ENCODE assay signal across 1 cellular context in the genomic region with DNA sequence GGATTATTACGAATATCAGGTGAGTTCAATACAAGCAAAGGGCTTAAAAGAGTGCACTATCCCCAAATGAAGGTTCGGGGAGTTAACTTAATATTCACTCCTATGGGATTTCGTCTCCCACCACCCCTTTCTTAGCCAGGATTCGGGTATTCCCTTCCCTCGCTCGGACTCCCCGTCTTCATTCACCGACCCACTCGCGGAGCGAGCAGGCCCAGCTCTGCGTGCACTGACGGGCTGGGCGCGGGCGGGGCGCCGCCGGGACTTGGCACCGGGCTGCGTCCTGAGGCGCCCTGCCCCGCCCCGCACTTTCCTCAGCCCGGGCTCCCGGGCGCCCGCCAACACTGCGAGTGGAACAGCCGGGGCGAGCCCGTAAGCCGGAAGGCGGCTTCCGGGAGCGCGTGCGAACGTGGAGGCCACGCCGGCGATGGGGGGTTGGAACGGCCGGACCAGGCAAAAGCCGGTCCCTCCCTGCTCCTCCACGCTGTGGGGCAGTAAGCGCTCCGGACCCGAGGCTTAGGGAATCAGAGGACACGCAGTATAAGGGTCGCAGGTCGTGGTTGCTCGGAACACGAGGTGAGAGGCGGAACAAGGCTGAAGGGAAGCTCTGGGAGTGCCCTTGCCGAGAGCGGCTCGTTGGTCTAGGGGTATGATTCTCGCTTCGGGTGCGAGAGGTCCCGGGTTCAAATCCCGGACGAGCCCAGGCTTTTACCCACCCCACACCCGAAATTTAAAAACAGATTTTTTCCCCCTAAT.
A peak's percentile ranks its signal among the peaks of the same experiment; 100 is the strongest.
TF ChIP-seq lines count a peak whose summit lies in the region.

No MANE protein-coding gene starts in this region.

TF ChIP-seq in K562, 482 proteins besides CTCF, POLR2A, EP300 and RAD21 (continued from another document and continues in another):
- TF ChIP-seq CUX1 (CRISPR knock-in tag; IDR thresholded peaks at IDR 0.05), result no peak
- TF ChIP-seq ZNF143 (CRISPR knock-in tag; IDR thresholded peaks at IDR 0.05), result no peak
- TF ChIP-seq HDAC8 (tag; IDR thresholded peaks at IDR 0.05), result peak; percentile 57; the same call in 1 of the 2 replicates
- no peak for TF ChIP-seq TSC22D4 (tag; IDR thresholded peaks at IDR 0.05)
- TF ChIP-seq DMBX1 (CRISPR knock-in tag; IDR thresholded peaks at IDR 0.05; ENCODE audit: borderline replicate concordance), result peak; percentile 86
- peak; percentile 91; the same call in 1 of the 2 replicates for TF ChIP-seq AFF4 (CRISPR knock-in tag; IDR thresholded peaks at IDR 0.05)
- TF ChIP-seq, protein P1, sequence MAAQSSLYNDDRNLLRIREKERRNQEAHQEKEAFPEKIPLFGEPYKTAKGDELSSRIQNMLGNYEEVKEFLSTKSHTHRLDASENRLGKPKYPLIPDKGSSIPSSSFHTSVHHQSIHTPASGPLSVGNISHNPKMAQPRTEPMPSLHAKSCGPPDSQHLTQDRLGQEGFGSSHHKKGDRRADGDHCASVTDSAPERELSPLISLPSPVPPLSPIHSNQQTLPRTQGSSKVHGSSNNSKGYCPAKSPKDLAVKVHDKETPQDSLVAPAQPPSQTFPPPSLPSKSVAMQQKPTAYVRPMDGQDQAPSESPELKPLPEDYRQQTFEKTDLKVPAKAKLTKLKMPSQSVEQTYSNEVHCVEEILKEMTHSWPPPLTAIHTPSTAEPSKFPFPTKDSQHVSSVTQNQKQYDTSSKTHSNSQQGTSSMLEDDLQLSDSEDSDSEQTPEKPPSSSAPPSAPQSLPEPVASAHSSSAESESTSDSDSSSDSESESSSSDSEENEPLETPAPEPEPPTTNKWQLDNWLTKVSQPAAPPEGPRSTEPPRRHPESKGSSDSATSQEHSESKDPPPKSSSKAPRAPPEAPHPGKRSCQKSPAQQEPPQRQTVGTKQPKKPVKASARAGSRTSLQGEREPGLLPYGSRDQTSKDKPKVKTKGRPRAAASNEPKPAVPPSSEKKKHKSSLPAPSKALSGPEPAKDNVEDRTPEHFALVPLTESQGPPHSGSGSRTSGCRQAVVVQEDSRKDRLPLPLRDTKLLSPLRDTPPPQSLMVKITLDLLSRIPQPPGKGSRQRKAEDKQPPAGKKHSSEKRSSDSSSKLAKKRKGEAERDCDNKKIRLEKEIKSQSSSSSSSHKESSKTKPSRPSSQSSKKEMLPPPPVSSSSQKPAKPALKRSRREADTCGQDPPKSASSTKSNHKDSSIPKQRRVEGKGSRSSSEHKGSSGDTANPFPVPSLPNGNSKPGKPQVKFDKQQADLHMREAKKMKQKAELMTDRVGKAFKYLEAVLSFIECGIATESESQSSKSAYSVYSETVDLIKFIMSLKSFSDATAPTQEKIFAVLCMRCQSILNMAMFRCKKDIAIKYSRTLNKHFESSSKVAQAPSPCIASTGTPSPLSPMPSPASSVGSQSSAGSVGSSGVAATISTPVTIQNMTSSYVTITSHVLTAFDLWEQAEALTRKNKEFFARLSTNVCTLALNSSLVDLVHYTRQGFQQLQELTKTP (IDR thresholded peaks at IDR 0.05; ENCODE audit: low read depth in 1 of 2, partially characterized antibody in 2 of 2), result peak in 1 of 2 experiments; percentile 87
- peak; percentile 98 for TF ChIP-seq POLR2G (IDR thresholded peaks at IDR 0.05; ENCODE audit: low read depth, low read length)
- no peak for TF ChIP-seq TAF9B (IDR thresholded peaks at IDR 0.05; ENCODE audit: partially characterized antibody)
- TF ChIP-seq CREB5 (CRISPR knock-in tag; IDR thresholded peaks at IDR 0.05), result no peak
- TF ChIP-seq ETV5 (CRISPR knock-in tag; IDR thresholded peaks at IDR 0.05; ENCODE audit: low read depth), result peak; percentile 99
- peak; percentile 72; the same call in 1 of the 2 replicates for TF ChIP-seq KLF6 (CRISPR knock-in tag; IDR thresholded peaks at IDR 0.05; ENCODE audit: borderline replicate concordance)
- no peak for TF ChIP-seq ZNF785 (CRISPR knock-in tag; IDR thresholded peaks at IDR 0.05)
- TF ChIP-seq ELF2 (CRISPR knock-in tag; IDR thresholded peaks at IDR 0.05), result peak; percentile 94
- peak; percentile 21 to 71; a peak in 2 of 4 replicates for TF ChIP-seq FOXK2 (conservative IDR thresholded peaks at IDR 0.05 in 1 of 2, IDR thresholded peaks at IDR 0.05 in 1 of 2; ENCODE audit: low read depth in 2 of 2)
- peak; percentile 69; the same call in 1 of the 2 replicates for TF ChIP-seq ZNF764 (CRISPR knock-in tag; IDR thresholded peaks at IDR 0.05; ENCODE audit: low read depth)
- TF ChIP-seq L3MBTL2 (IDR thresholded peaks at IDR 0.05), result peak; percentile 96
- no peak for TF ChIP-seq ID3 (CRISPR knock-in tag; IDR thresholded peaks at IDR 0.05)
- peak; percentile 87 for TF ChIP-seq ID3 (tag; IDR thresholded peaks at IDR 0.05)
- no peak for TF ChIP-seq TCF7L2 (IDR thresholded peaks at IDR 0.05; ENCODE audit: low read depth, low read length)
- peak; percentile 75; the same call in 1 of the 2 replicates for TF ChIP-seq RFX5 (IDR thresholded peaks at IDR 0.05; ENCODE audit: low read depth, low read length)
- no peak for TF ChIP-seq ZNF316 (IDR thresholded peaks at IDR 0.05)
- TF ChIP-seq DNMT1 (IDR thresholded peaks at IDR 0.05), result peak; percentile 45; the same call in 1 of the 2 replicates
- TF ChIP-seq PCBP2 (IDR thresholded peaks at IDR 0.05; ENCODE audit: low read depth, low read length, poor library complexity, severe bottlenecking), result no peak
- TF ChIP-seq, protein P2, sequence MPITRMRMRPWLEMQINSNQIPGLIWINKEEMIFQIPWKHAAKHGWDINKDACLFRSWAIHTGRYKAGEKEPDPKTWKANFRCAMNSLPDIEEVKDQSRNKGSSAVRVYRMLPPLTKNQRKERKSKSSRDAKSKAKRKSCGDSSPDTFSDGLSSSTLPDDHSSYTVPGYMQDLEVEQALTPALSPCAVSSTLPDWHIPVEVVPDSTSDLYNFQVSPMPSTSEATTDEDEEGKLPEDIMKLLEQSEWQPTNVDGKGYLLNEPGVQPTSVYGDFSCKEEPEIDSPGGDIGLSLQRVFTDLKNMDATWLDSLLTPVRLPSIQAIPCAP (CRISPR knock-in tag; IDR thresholded peaks at IDR 0.05; ENCODE audit: borderline replicate concordance), result no peak; the same call in 1 of the 2 replicates
- TF ChIP-seq BRD4 (IDR thresholded peaks at IDR 0.05), result peak; percentile 96
- TF ChIP-seq MAX (CRISPR knock-in tag; IDR thresholded peaks at IDR 0.05), result peak; percentile 100
- TF ChIP-seq ZKSCAN8 (CRISPR knock-in tag; IDR thresholded peaks at IDR 0.05), result no peak
- TF ChIP-seq RBM39 (optimal IDR thresholded peaks at IDR 0.05; ENCODE audit: low read depth, low read length), result peak; percentile 91
- TF ChIP-seq XRCC5 (IDR thresholded peaks at IDR 0.05; ENCODE audit: low read depth, low read length), result peak; percentile 85
- 0 out of 2 replicates have a peak, but pooled peaks have one; percentile 65 for TF ChIP-seq CAMTA2 (CRISPR knock-in tag; conservative IDR thresholded peaks at IDR 0.05)
- TF ChIP-seq ZNF146 (CRISPR knock-in tag; IDR thresholded peaks at IDR 0.05; ENCODE audit: unreplicated experiment), result no peak
- no peak for TF ChIP-seq GTF2B (IDR thresholded peaks at IDR 0.05; ENCODE audit: extremely low read depth, insufficient read length)
- TF ChIP-seq HCFC1 (IDR thresholded peaks at IDR 0.05; ENCODE audit: low read depth, low read length), result peak; percentile 34
- TF ChIP-seq, protein P3, sequence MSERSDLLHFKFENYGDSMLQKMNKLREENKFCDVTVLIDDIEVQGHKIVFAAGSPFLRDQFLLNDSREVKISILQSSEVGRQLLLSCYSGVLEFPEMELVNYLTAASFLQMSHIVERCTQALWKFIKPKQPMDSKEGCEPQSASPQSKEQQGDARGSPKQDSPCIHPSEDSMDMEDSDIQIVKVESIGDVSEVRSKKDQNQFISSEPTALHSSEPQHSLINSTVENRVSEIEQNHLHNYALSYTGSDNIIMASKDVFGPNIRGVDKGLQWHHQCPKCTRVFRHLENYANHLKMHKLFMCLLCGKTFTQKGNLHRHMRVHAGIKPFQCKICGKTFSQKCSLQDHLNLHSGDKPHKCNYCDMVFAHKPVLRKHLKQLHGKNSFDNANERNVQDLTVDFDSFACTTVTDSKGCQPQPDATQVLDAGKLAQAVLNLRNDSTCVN (CRISPR knock-in tag; IDR thresholded peaks at IDR 0.05), result peak; percentile 91
- peak; percentile 63; the same call in 1 of the 2 replicates for TF ChIP-seq ZNF79 (CRISPR knock-in tag; IDR thresholded peaks at IDR 0.05; ENCODE audit: low read depth)
- TF ChIP-seq RBM17 (IDR thresholded peaks at IDR 0.05; ENCODE audit: borderline replicate concordance, low read depth, low read length), result no peak
- TF ChIP-seq FUS (optimal IDR thresholded peaks at IDR 0.05; ENCODE audit: low read depth, low read length), result no peak
- peak; percentile 29; the same call in 1 of the 2 replicates for TF ChIP-seq STAT5A (IDR thresholded peaks at IDR 0.05; ENCODE audit: borderline replicate concordance, low read length)
